ENCODE assay signal across 19 cellular contexts in the genomic region with DNA sequence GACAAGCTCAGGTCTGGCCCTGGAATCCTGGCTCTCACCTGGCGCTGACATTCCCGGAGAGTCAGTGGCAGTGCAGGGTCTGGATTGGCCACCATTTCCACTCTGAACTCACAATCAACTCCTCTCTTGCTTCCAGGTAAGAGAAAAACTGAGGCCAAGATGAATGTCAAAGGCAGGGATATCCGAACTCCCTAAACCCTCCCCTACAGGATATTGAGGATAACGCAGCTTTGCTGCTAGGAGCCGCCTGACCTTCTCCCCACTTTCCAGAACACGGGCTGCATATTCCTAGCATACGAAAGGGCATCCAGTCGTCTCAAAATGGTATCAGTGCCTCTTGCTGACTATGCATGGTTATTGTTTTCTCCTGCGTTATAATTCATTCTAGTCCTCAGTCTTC.
"Had no signal": no experiment of that assay in that cellular context is flagged by ENCODE, and none has a peak within 500 bp of the region (broad histone marks: within the 10 kb centered on the region; RNA-seq: fewer than 3 reads in every experiment).

No MANE protein-coding gene starts in this region.

- H3K27ac Mint-ChIP-seq: activated CD4-positive, alpha-beta T cell treated with anti-CD3 and anti-CD28 coated beads for 36 hours; activated naive CD4-positive, alpha-beta T cell treated with anti-CD3 and anti-CD28 coated beads for 36 hours; activated naive CD8-positive, alpha-beta T cell treated with anti-CD3 and anti-CD28 coated beads, Interleukin-2, amount 10 ng/mL, durations not matched to agents 7 days and 5 days; naive B cell; T-helper 2 cell treated with Interferon-gamma antibody and Interleukin-4, amounts not matched to agents 5 μg/mL and 100 μg/mL, for 36 hours had no signal

- H3K9me3 ChIP-seq: left ventricle myocardium inferior, thoracic aorta had no signal

- H3K4me3 ChIP-seq: left ventricle myocardium inferior, thoracic aorta had no signal

- H2AFZ ChIP-seq: parathyroid adenoma had no signal

- H3K79me2 ChIP-seq: parathyroid adenoma had no signal

- ATAC-seq: activated CD4-positive, alpha-beta T cell treated with anti-CD3 and anti-CD28 coated beads for 36 hours; right cardiac atrium; stimulated activated naive CD8-positive, alpha-beta T cell treated with anti-CD3 and anti-CD28 coated beads, Interleukin-15, Interleukin-2, amounts not matched to agents 100 U/mL and 50 U/mL, for 24 hours had no signal

- H3K9me3 Mint-ChIP-seq: activated naive CD4-positive, alpha-beta T cell treated with anti-CD3 and anti-CD28 coated beads for 36 hours; T-helper 2 cell treated with Interferon-gamma antibody and Interleukin-4, amounts not matched to agents 5 μg/mL and 100 μg/mL, for 36 hours had no signal

- H3K4me3 Mint-ChIP-seq: activated CD4-positive, alpha-beta T cell treated with anti-CD3 and anti-CD28 coated beads for 36 hours; activated naive CD4-positive, alpha-beta T cell treated with anti-CD3 and anti-CD28 coated beads for 36 hours; activated naive CD8-positive, alpha-beta T cell treated with anti-CD3 and anti-CD28 coated beads, Interleukin-2, amount 10 ng/mL, durations not matched to agents 7 days and 5 days; naive B cell; T-helper 2 cell treated with Interferon-gamma antibody and Interleukin-4, amounts not matched to agents 5 μg/mL and 100 μg/mL, for 36 hours had no signal

- H3K4me1 ChIP-seq: parathyroid adenoma had no signal

- DNase-seq: activated CD4-positive, alpha-beta T cell treated with anti-CD3 and anti-CD28 coated beads for 36 hours; activated CD4-positive, CD25-positive, alpha-beta regulatory T cell; activated CD8-positive, alpha-beta memory T cell treated with anti-CD3 and anti-CD28 coated beads for 24 hours; activated effector memory CD4-positive, alpha-beta T cell treated with Interleukin-2 at 50 U/mL for 16 hours; activated naive CD4-positive, alpha-beta T cell treated with anti-CD3 and anti-CD28 coated beads for 36 hours; activated naive CD8-positive, alpha-beta T cell treated with anti-CD3 and anti-CD28 coated beads, Interleukin-2, amount 10 ng/mL, durations not matched to agents 7 days and 5 days; dermis blood vessel endothelial cell; effector CD8-positive, alpha-beta T cell; islet precursor cell; left ventricle myocardium inferior; naive B cell; nucleus accumbens; right cardiac atrium; stimulated activated CD4-positive, alpha-beta T cell treated with anti-CD3 and anti-CD28 coated beads, Interleukin-2, amount 100 ng/mL, for 48 hours; stimulated activated naive CD8-positive, alpha-beta T cell treated with anti-CD3 and anti-CD28 coated beads, Interleukin-15, Interleukin-2, amounts not matched to agents 100 U/mL and 50 U/mL, for 24 hours; T-helper 1 cell had no signal

- H3K36me3 Mint-ChIP-seq: naive B cell had no signal

- H3K36me3 ChIP-seq: left ventricle myocardium inferior, thoracic aorta had no signal

- H3K27ac ChIP-seq: left ventricle myocardium inferior, parathyroid adenoma, thoracic aorta had no signal
